2 cellular contexts compared by ENCODE assay signal in the genomic region with DNA sequence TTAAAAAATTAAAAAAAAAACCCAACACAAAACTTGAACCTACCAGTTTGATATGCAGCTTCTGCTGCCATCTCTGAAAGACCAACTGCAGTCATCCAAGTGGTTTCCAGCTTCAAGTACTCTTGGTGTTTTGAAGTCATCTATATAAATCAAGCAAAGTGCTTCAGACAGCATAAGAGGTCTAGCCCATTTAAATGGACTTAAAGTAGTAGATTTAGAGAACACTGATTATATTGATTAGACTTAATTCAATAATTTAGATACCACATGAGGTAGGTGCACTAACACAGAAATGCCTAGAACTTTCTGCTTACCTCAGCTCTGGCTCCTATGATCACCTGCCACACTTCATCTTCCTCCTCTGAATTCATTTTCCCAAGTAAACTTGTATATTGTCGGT.
TF ChIP-seq lines count a peak whose summit lies in the region.

No MANE protein-coding gene starts in this region.

TF ChIP-seq in SK-N-SH treated with all-trans-retinoic acid at 6 μM for 48 hours, 23 proteins besides CTCF, POLR2A, EP300 and RAD21:
- TF ChIP-seq CSRNP3 (CRISPR knock-in tag; IDR thresholded peaks at IDR 0.05) (no peak), ZFP3 (CRISPR knock-in tag; IDR thresholded peaks at IDR 0.05) (no peak), ZNF565 (CRISPR knock-in tag; conservative IDR thresholded peaks at IDR 0.05; ENCODE audit: low read depth) (no peak), ZC3H10 (CRISPR knock-in tag; IDR thresholded peaks at IDR 0.05) (no peak), ZNF70 (CRISPR knock-in tag; IDR thresholded peaks at IDR 0.05) (no peak), ESRRG (CRISPR knock-in tag; IDR thresholded peaks at IDR 0.05) (no peak), ISL1 (CRISPR knock-in tag; IDR thresholded peaks at IDR 0.05) (peak; percentile 95), GLIS3 (CRISPR knock-in tag; IDR thresholded peaks at IDR 0.05) (no peak)

TF ChIP-seq in SK-N-SH, 30 proteins besides CTCF, POLR2A, EP300 and RAD21:
- TF ChIP-seq TEAD4 (IDR thresholded peaks at IDR 0.05; ENCODE audit: borderline replicate concordance, insufficient read depth) (no peak), CHD2 (IDR thresholded peaks at IDR 0.05; ENCODE audit: low read length, partially characterized antibody) (no peak), SMC3 (IDR thresholded peaks at IDR 0.05; ENCODE audit: low read depth, low read length) (no peak), GABPA (IDR thresholded peaks at IDR 0.05; ENCODE audit: low read depth) (no peak), SIN3A (IDR thresholded peaks at IDR 0.05; ENCODE audit: borderline replicate concordance, low read depth, low read length) (no peak), TAF1 (IDR thresholded peaks at IDR 0.05; ENCODE audit: borderline replicate concordance, low read depth, low read length) (no peak), FOSL2 (IDR thresholded peaks at IDR 0.05; ENCODE audit: borderline replicate concordance, low read depth) (no peak), IRF3 (IDR thresholded peaks at IDR 0.05; ENCODE audit: low read depth, low read length) (no peak), MXI1 (IDR thresholded peaks at IDR 0.05; ENCODE audit: low read depth, low read length) (no peak)
- TF ChIP-seq, protein P1, sequence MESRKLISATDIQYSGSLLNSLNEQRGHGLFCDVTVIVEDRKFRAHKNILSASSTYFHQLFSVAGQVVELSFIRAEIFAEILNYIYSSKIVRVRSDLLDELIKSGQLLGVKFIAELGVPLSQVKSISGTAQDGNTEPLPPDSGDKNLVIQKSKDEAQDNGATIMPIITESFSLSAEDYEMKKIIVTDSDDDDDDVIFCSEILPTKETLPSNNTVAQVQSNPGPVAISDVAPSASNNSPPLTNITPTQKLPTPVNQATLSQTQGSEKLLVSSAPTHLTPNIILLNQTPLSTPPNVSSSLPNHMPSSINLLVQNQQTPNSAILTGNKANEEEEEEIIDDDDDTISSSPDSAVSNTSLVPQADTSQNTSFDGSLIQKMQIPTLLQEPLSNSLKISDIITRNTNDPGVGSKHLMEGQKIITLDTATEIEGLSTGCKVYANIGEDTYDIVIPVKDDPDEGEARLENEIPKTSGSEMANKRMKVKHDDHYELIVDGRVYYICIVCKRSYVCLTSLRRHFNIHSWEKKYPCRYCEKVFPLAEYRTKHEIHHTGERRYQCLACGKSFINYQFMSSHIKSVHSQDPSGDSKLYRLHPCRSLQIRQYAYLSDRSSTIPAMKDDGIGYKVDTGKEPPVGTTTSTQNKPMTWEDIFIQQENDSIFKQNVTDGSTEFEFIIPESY (IDR thresholded peaks at IDR 0.05; ENCODE audit: borderline replicate concordance, low read depth) = no peak
- TF ChIP-seq, protein P2, sequence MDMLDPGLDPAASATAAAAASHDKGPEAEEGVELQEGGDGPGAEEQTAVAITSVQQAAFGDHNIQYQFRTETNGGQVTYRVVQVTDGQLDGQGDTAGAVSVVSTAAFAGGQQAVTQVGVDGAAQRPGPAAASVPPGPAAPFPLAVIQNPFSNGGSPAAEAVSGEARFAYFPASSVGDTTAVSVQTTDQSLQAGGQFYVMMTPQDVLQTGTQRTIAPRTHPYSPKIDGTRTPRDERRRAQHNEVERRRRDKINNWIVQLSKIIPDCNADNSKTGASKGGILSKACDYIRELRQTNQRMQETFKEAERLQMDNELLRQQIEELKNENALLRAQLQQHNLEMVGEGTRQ (IDR thresholded peaks at IDR 0.05; ENCODE audit: borderline replicate concordance, low read depth, low read length) = no peak
- TF ChIP-seq, protein P3, sequence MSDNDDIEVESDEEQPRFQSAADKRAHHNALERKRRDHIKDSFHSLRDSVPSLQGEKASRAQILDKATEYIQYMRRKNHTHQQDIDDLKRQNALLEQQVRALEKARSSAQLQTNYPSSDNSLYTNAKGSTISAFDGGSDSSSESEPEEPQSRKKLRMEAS (IDR thresholded peaks at IDR 0.05; ENCODE audit: low read depth) = no peak
